Comparison of ENCODE assay signal across 2 cellular contexts in genomic region chr12:85821759-85822158, GRCh38.
TF ChIP-seq lines count a peak whose summit lies in the region.

No MANE protein-coding gene starts in this region.

TF ChIP-seq in SK-N-SH, 30 proteins besides CTCF, POLR2A, EP300 and RAD21 (continued from another document):
- TF ChIP-seq EZH2phosphoT487 (IDR thresholded peaks at IDR 0.05; ENCODE audit: borderline replicate concordance, low read depth) = no peak
- no peak for TF ChIP-seq MAX (IDR thresholded peaks at IDR 0.05; ENCODE audit: low read depth)
- TF ChIP-seq TCF12 (IDR thresholded peaks at IDR 0.05) = no peak
- TF ChIP-seq CHD2 (IDR thresholded peaks at IDR 0.05; ENCODE audit: low read length, partially characterized antibody) = no peak
- no peak for TF ChIP-seq SIN3A (IDR thresholded peaks at IDR 0.05; ENCODE audit: borderline replicate concordance, low read depth, low read length)
- no peak for TF ChIP-seq YY1 (IDR thresholded peaks at IDR 0.05; ENCODE audit: low read depth)
- TF ChIP-seq RFX5 (IDR thresholded peaks at IDR 0.05; ENCODE audit: low read length) = no peak
- no peak for TF ChIP-seq JUND (IDR thresholded peaks at IDR 0.05)
- TF ChIP-seq PBX3 (IDR thresholded peaks at IDR 0.05) = no peak
- no peak for TF ChIP-seq ZBTB33 (IDR thresholded peaks at IDR 0.05; ENCODE audit: borderline replicate concordance, low read depth)
- no peak for TF ChIP-seq POLR2AphosphoS5 (IDR thresholded peaks at IDR 0.05; ENCODE audit: low read depth, low read length)
- no peak for TF ChIP-seq REST (IDR thresholded peaks at IDR 0.05; ENCODE audit: low read depth, low read length)
- TF ChIP-seq FOXM1 (IDR thresholded peaks at IDR 0.05; ENCODE audit: low read depth) = no peak
- TF ChIP-seq FOSL2 (IDR thresholded peaks at IDR 0.05; ENCODE audit: borderline replicate concordance, low read depth) = no peak
- TF ChIP-seq TAF1 (IDR thresholded peaks at IDR 0.05; ENCODE audit: borderline replicate concordance, low read depth, low read length) = no peak
- no peak for TF ChIP-seq FOXJ3 (CRISPR knock-in tag; IDR thresholded peaks at IDR 0.05)

TF ChIP-seq in SK-N-SH treated with all-trans-retinoic acid at 6 μM for 48 hours, 23 proteins besides CTCF, POLR2A, EP300 and RAD21 (continued from another document):
- no peak for TF ChIP-seq ZFP30 (CRISPR knock-in tag; IDR thresholded peaks at IDR 0.05)
TF ChIP-seq in SK-N-SH treated with all-trans-retinoic acid at 6 μM for 48 hours: peak in this region for 0.
